11 cellular contexts compared by ENCODE assay signal in genomic region chr1:66353207-66353606, GRCh38.
DNase-seq lines count a peak whose midpoint lies in the region; ATAC-seq and TF ChIP-seq lines count a peak whose summit lies in the region.
"Had no signal": no experiment of that assay in that cellular context is flagged by ENCODE, and none has a peak within 500 bp of the region (broad histone marks: within the 10 kb centered on the region; RNA-seq: fewer than 3 reads in every experiment).

No MANE protein-coding gene starts in this region.

- no peak for DNase-seq in CD4-positive, CD25-positive, alpha-beta regulatory T cell
- DNase-seq in IMR-90 (no peak), dorsolateral prefrontal cortex (peak in 7 of 10 donors; percentile 43 to 64 (median 58)), NOMO-1 treated with DMSO at 0.1 percent for 48 hours (lab: John Stamatoyannopoulos, UW; ENCODE audit: unreplicated experiment) (no peak), sigmoid colon (no peak), omental fat pad (ENCODE audit: low spot score) (no peak), NCI-H226 (no peak)
- DNase-seq in naive thymus-derived CD8-positive, alpha-beta T cell, result no peak
- DNase-seq: activated CD4-positive, alpha-beta T cell treated with anti-CD3 and anti-CD28 coated beads for 48 hours; stimulated activated naive CD4-positive, alpha-beta T cell had no signal

- TF ChIP-seq POLR2A in IMR-90 (IDR thresholded peaks at IDR 0.05; ENCODE audit: low read depth, low read length), result no peak
- TF ChIP-seq POLR2A in sigmoid colon (IDR thresholded peaks at IDR 0.05), result no peak

- peak overlapping the region; percentile 49 for H4K91ac ChIP-seq in IMR-90 (ENCODE audit: insufficient read depth, low read depth, low read length)

- H3K9ac ChIP-seq in IMR-90 (ENCODE audit: low read depth, low read length), result no peak overlapping the region

- H3K4me1 ChIP-seq in CD4-positive, CD25-positive, alpha-beta regulatory T cell (ENCODE audit: control insufficient read depth, insufficient read depth, low read length, poor library complexity, severe bottlenecking), result peaks cover 99% of the 10 kb centered on the region
- H3K4me1 ChIP-seq in IMR-90 (ENCODE audit: control insufficient read depth, insufficient read depth, low read length) (peaks cover 17% of the 10 kb centered on the region), sigmoid colon (peaks cover 0 to 45% (median 37%) of the 10 kb centered on the region in 4 donors)

- peaks cover 41% of the 10 kb centered on the region for H3K36me3 Mint-ChIP-seq in CD4-positive, CD25-positive, alpha-beta regulatory T cell
- peaks cover 5 to 33% (median 22%) of the 10 kb centered on the region in 3 donors for H3K36me3 Mint-ChIP-seq in naive thymus-derived CD8-positive, alpha-beta T cell

- 0 out of 4 replicates have a peak overlapping the region, but pooled peaks of 1 of the 2 experiments have one; percentile 14 for H4K8ac ChIP-seq in IMR-90 (ENCODE audit: low read depth in 2 of 2, low read length in 2 of 2)

- peaks cover 28 to 44% of the 10 kb centered on the region in 2 experiments for H3K79me1 ChIP-seq in IMR-90 (ENCODE audit: low read depth in 1 of 2, low read length in 2 of 2)

- H4K5ac ChIP-seq in IMR-90 (ENCODE audit: low read depth, low read length), result peak overlapping the region; percentile 74

- peak overlapping the region; percentile 78 for H3K4me3 ChIP-seq in CD4-positive, CD25-positive, alpha-beta regulatory T cell (ENCODE audit: low read depth, low read length)
- H3K4me3 ChIP-seq in IMR-90 (ENCODE audit: insufficient read depth, low read depth, low read length), result no peak overlapping the region
- peak overlapping the region in 49 of 59 donors; percentile 2 to 59 (median 37) for H3K4me3 ChIP-seq in dorsolateral prefrontal cortex
- H3K4me3 ChIP-seq in sigmoid colon, result no peak overlapping the region
- H3K4me3 ChIP-seq: GM12878 had no signal

- no peak overlapping the region; the same call in 1 of the 2 replicates for H3K4me2 ChIP-seq in IMR-90 (ENCODE audit: low read depth, low read length)

- CTCF ChIA-PET in IMR-90 (lab: Yijun Ruan, JAX), result interaction anchor here (0.6 to 1.5 kb wide), 2 partner anchors 10 to 17 kb away, joined by 4 to 5 read pairs; no protein-coding TSS in a partner anchor

- ATAC-seq in CD4-positive, CD25-positive, alpha-beta regulatory T cell (ENCODE audit: low read depth in 2 of 2), result no peak
- ATAC-seq in IMR-90 (ENCODE audit: low read depth) (no peak), omental fat pad (ENCODE audit: low FRiP score) (no peak)
- no peak for ATAC-seq in naive thymus-derived CD8-positive, alpha-beta T cell
- ATAC-seq: GM12878 had no signal

- intact Hi-C loops in IMR-90 (cut with micrococcal nuclease), result loop anchor here (5.0 to 10.0 kb wide), 2 partner anchors 84 to 398 kb away; no protein-coding TSS in a partner anchor
- intact Hi-C loops in dorsolateral prefrontal cortex (cut with DNase I), result loop anchor here (5.0 to 10.0 kb wide), 3 partner anchors 76 to 182 kb away; partner anchors contain the start of gene SGIP1 (in 1 of the 2)
- intact Hi-C loops in sigmoid colon (cut with DNase I), result no loop called here

- no peak for TF ChIP-seq RAD21 in IMR-90 (IDR thresholded peaks at IDR 0.05; ENCODE audit: low read length)

- TF ChIP-seq EP300 in sigmoid colon (IDR thresholded peaks at IDR 0.05), result no peak

- no peak overlapping the region for H2AFZ ChIP-seq in IMR-90 (replicated peaks; ENCODE audit: low read length, poor library complexity)

- peak overlapping the region; percentile 45; the same call in 1 of the 3 replicates for H2BK15ac ChIP-seq in IMR-90 (ENCODE audit: low read depth, low read length)

- no peak overlapping the region for H3K56ac ChIP-seq in IMR-90 (ENCODE audit: extremely low read depth, insufficient read depth, low read length)

- peaks cover 10% of the 10 kb centered on the region for H3K9me1 ChIP-seq in IMR-90 (ENCODE audit: insufficient read depth, low read length)

- no peaks in the 10 kb centered on the region for H3K27me3 Mint-ChIP-seq in CD4-positive, CD25-positive, alpha-beta regulatory T cell
- H3K27me3 Mint-ChIP-seq in naive thymus-derived CD8-positive, alpha-beta T cell, result no peaks in the 10 kb centered on the region

- H4K20me1 ChIP-seq in IMR-90 (ENCODE audit: insufficient read depth, low read length), result no peaks in the 10 kb centered on the region

- H2AK9ac ChIP-seq in IMR-90 (replicated peaks; ENCODE audit: low read depth, low read length, poor library complexity), result no peak overlapping the region

- in situ Hi-C loops in IMR-90 (cut with MboI; ENCODE audit: low sequenced_read_pairs), result no loop called here

- no peaks in the 10 kb centered on the region for H3K27me3 ChIP-seq in CD4-positive, CD25-positive, alpha-beta regulatory T cell (ENCODE audit: control insufficient read depth, insufficient read depth, low read length)
- H3K27me3 ChIP-seq in IMR-90 (ENCODE audit: control insufficient read depth, insufficient read depth, low read length) (no peaks in the 10 kb centered on the region), dorsolateral prefrontal cortex (no peaks in the 10 kb centered on the region), sigmoid colon (no peaks in the 10 kb centered on the region)

- POLR2A ChIA-PET in IMR-90 (lab: Charles Lee; ENCODE audit: unreplicated experiment), result no interaction called here
- POLR2A ChIA-PET in naive thymus-derived CD8-positive, alpha-beta T cell (lab: Charles Lee), result interaction anchor here (4.5 kb wide), 1 partner anchor 22 kb away, joined by 21 read pairs; no protein-coding TSS in a partner anchor

- peak overlapping the region; percentile 74 to 97 (median 75) for H3K27ac Mint-ChIP-seq in CD4-positive, CD25-positive, alpha-beta regulatory T cell
- H3K27ac Mint-ChIP-seq in naive thymus-derived CD8-positive, alpha-beta T cell, result peak overlapping the region; percentile 4 to 97 (median 90)

- WGBS in IMR-90 (ENCODE audit: extremely low coverage in 2 of 2, insufficient read length in 1 of 2), 2 experiments, result 79% methylated on average over 3 of the region's 4 CpGs; no CpG with 5 or more reads in 1 of the 2 experiments
- 77 to 86% methylated on average over 4 of the region's 4 CpGs for WGBS in sigmoid colon, 2 donors

- peak overlapping the region; percentile 24; the same call in 1 of the 2 replicates for H2BK20ac ChIP-seq in IMR-90 (ENCODE audit: low read depth, low read length)

- peaks cover 23% of the 10 kb centered on the region for H3K36me3 ChIP-seq in CD4-positive, CD25-positive, alpha-beta regulatory T cell (ENCODE audit: control insufficient read depth, insufficient read depth, low read length)
- H3K36me3 ChIP-seq in IMR-90 (ENCODE audit: control insufficient read depth, insufficient read depth, low read length), result peaks cover 9% of the 10 kb centered on the region; the same call in 1 of the 2 replicates
- no peaks in the 10 kb centered on the region for H3K36me3 ChIP-seq in sigmoid colon

- H3K23ac ChIP-seq in IMR-90 (ENCODE audit: low read depth, low read length), result peak overlapping the region; percentile 51; the same call in 1 of the 2 replicates

- H2AK5ac ChIP-seq in IMR-90 (ENCODE audit: low read depth, low read length), result peak overlapping the region; percentile 64

- H3K18ac ChIP-seq in IMR-90 (ENCODE audit: low read depth, low read length), result peak overlapping the region; percentile 42; the same call in 1 of the 2 replicates

- dilution Hi-C loops in IMR-90 (cut with HindIII; ENCODE audit: low sequenced_read_pairs, unreplicated experiment), result no loop called here

- peaks cover 46 to 96% (median 90%) of the 10 kb centered on the region in 4 donors for H3K4me1 Mint-ChIP-seq in CD4-positive, CD25-positive, alpha-beta regulatory T cell
- peaks cover 47 to 96% (median 90%) of the 10 kb centered on the region in 4 donors for H3K4me1 Mint-ChIP-seq in naive thymus-derived CD8-positive, alpha-beta T cell

- H2BK120ac ChIP-seq in IMR-90 (ENCODE audit: low read depth, low read length), result peak overlapping the region; percentile 73

- peak overlapping the region; percentile 53 for H3K27ac ChIP-seq in CD4-positive, CD25-positive, alpha-beta regulatory T cell (ENCODE audit: insufficient read depth, low read length, poor library complexity, severe bottlenecking)
- H3K27ac ChIP-seq in IMR-90 (ENCODE audit: insufficient read depth, low read length) (peak overlapping the region; percentile 10; the same call in 1 of the 2 replicates), dorsolateral prefrontal cortex (peak overlapping the region in 58 of 59 donors; percentile 43 to 91 (median 83)), sigmoid colon (peak overlapping the region in 1 of 4 donors; percentile 28)

- no peak overlapping the region for H3K14ac ChIP-seq in IMR-90 (replicated peaks; ENCODE audit: low read depth, low read length)

- TF ChIP-seq CTCF in IMR-90 (conservative IDR thresholded peaks at IDR 0.05; ENCODE audit: low read depth, low read length) (no peak), dorsolateral prefrontal cortex (IDR thresholded peaks at IDR 0.05 in 54 of 56, conservative IDR thresholded peaks at IDR 0.05 in 2 of 56; ENCODE audit: low read depth in 1 of 56, partially characterized antibody in 56 of 56) (no peak), sigmoid colon (IDR thresholded peaks at IDR 0.05) (no peak), omental fat pad (IDR thresholded peaks at IDR 0.05) (no peak)

- no peaks in the 10 kb centered on the region for H3K9me3 ChIP-seq in CD4-positive, CD25-positive, alpha-beta regulatory T cell (ENCODE audit: control insufficient read depth in 2 of 2, low read length in 2 of 2)
- H3K9me3 ChIP-seq in IMR-90 (ENCODE audit: control insufficient read depth, insufficient read depth, low read length), result no peaks in the 10 kb centered on the region
- no peaks in the 10 kb centered on the region for H3K9me3 ChIP-seq in sigmoid colon

- no peak overlapping the region for H2BK5ac ChIP-seq in IMR-90 (ENCODE audit: low read depth, low read length, poor library complexity, severe bottlenecking)

- H3K4ac ChIP-seq in IMR-90 (ENCODE audit: low read depth, low read length), result peak overlapping the region; percentile 21

- peaks cover 0 to 5% (median 0%) of the 10 kb centered on the region in 7 donors for H3K9me3 Mint-ChIP-seq in CD4-positive, CD25-positive, alpha-beta regulatory T cell
- H3K9me3 Mint-ChIP-seq in naive thymus-derived CD8-positive, alpha-beta T cell, result no peaks in the 10 kb centered on the region

- no TSS peak for BruUV-seq in IMR-90 (replicated peaks; lab: Mats Ljungman, UMichigan)

- H3K4me3 Mint-ChIP-seq in CD4-positive, CD25-positive, alpha-beta regulatory T cell, result peak overlapping the region; percentile 54 to 92 (median 72)
- H3K4me3 Mint-ChIP-seq in naive thymus-derived CD8-positive, alpha-beta T cell, result peak overlapping the region in 8 of 10 donors; percentile 2 to 83 (median 41)

TF ChIP-seq in IMR-90, 13 proteins besides CTCF, POLR2A, EP300 and RAD21 (continues in another document):
- TF ChIP-seq SMC3 (IDR thresholded peaks at IDR 0.05; ENCODE audit: low read depth, low read length) (no peak), RCOR1 (IDR thresholded peaks at IDR 0.05; ENCODE audit: insufficient replicate concordance, low read length) (no peak)

Comparison
In these comparisons a context has a peak if more than half of its experiments do, and no peak if none do; other contexts are left out.
1. DNase-seq: peak in dorsolateral prefrontal cortex (7 of 10); none in CD4-positive, CD25-positive, alpha-beta regulatory T cell (0 of 3), IMR-90 (single experiment), naive thymus-derived CD8-positive, alpha-beta T cell (0 of 10), NOMO-1 treated with DMSO at 0.1 percent for 48 hours (single experiment), sigmoid colon (single experiment), omental fat pad (single experiment) and NCI-H226 (single experiment).
2. H3K4me3 ChIP-seq: peak in CD4-positive, CD25-positive, alpha-beta regulatory T cell (single experiment) and dorsolateral prefrontal cortex (49 of 59); none in IMR-90 (single experiment) and sigmoid colon (0 of 4).